ENCODE assay signal across 21 cellular contexts in the genomic region with DNA sequence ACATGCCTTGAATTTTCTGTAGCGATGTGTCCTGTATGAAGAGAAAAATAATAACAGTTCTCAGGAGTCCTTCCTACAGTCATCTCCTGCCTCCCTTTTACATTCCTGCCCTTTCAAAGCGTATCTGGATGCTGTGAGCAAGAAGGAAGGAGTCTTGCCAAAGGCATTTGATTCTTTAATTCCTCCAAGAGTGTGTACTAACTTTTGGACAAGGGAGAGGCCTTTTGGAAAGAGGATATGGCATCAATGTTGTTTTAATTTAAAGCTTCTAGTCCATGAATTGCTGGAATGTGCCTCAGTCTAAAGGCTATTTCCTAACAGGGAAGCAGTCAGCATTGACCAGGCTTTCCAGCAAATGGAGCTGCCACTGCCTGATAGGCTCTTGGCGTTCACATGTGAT.
DNase-seq lines count a peak whose midpoint lies in the region; TF ChIP-seq lines count a peak whose summit lies in the region.
"Had no signal": no experiment of that assay in that cellular context is flagged by ENCODE, and none has a peak within 500 bp of the region (broad histone marks: within the 10 kb centered on the region; RNA-seq: fewer than 3 reads in every experiment).

No MANE protein-coding gene starts in this region.

- no peak for TF ChIP-seq EP300 in suprapubic skin (IDR thresholded peaks at IDR 0.05)

- no peaks in the 10 kb centered on the region for H3K27me3 ChIP-seq in hepatocyte
- no peaks in the 10 kb centered on the region for H3K27me3 ChIP-seq in suprapubic skin
- H3K27me3 ChIP-seq: foreskin keratinocyte, left lung, pancreas, SJCRH30 had no signal

- H3K9me2 ChIP-seq in hepatocyte (replicated peaks; ENCODE audit: insufficient read depth), result no peaks in the 10 kb centered on the region

- H3K27me3 Mint-ChIP-seq in glutamatergic neuron (ENCODE audit: unreplicated experiment), result peaks cover 2% of the 10 kb centered on the region
- H3K27me3 Mint-ChIP-seq: activated B cell treated with CpG ODN at 0.5 μM for 24 hours; activated naive CD8-positive, alpha-beta T cell treated with anti-CD3 and anti-CD28 coated beads, Interleukin-2, amount 10 ng/mL, durations not matched to agents 7 days and 5 days had no signal

- no peak for TF ChIP-seq CTCF in hepatocyte (IDR thresholded peaks at IDR 0.05; ENCODE audit: poor library complexity)
- TF ChIP-seq CTCF in suprapubic skin (IDR thresholded peaks at IDR 0.05), result no peak
- no peak for TF ChIP-seq CTCF in GM13977 (IDR thresholded peaks at IDR 0.05; ENCODE audit: extremely low read depth, insufficient read depth, missing control alignments)
- TF ChIP-seq CTCF in glutamatergic neuron (IDR thresholded peaks at IDR 0.05; ENCODE audit: partially characterized antibody, unreplicated experiment), result no peak

- no peaks in the 10 kb centered on the region for H3K9me3 ChIP-seq in hepatocyte (ENCODE audit: low read depth)
- H3K9me3 ChIP-seq in suprapubic skin, result no peaks in the 10 kb centered on the region
- H3K9me3 ChIP-seq: left lung, pancreas, SJCRH30 had no signal

- H3K9me3 Mint-ChIP-seq in glutamatergic neuron (ENCODE audit: unreplicated experiment), result peaks cover 2% of the 10 kb centered on the region
- H3K9me3 Mint-ChIP-seq: activated B cell treated with CpG ODN at 0.5 μM for 24 hours; activated naive CD8-positive, alpha-beta T cell treated with anti-CD3 and anti-CD28 coated beads, Interleukin-2, amount 10 ng/mL, durations not matched to agents 7 days and 5 days had no signal

- peak overlapping the region; percentile 13 for H3K4me2 ChIP-seq in hepatocyte

- H3K4me1 ChIP-seq in hepatocyte (ENCODE audit: insufficient read depth) (no peaks in the 10 kb centered on the region), suprapubic skin (peaks cover 3% of the 10 kb centered on the region)
- H3K4me1 ChIP-seq: foreskin keratinocyte, pancreas, SJCRH30 had no signal

- no peak overlapping the region for H3K4me3 Mint-ChIP-seq in glutamatergic neuron (ENCODE audit: unreplicated experiment)
- H3K4me3 Mint-ChIP-seq: activated B cell treated with CpG ODN at 0.5 μM for 24 hours; activated naive CD8-positive, alpha-beta T cell treated with anti-CD3 and anti-CD28 coated beads, Interleukin-2, amount 10 ng/mL, durations not matched to agents 7 days and 5 days had no signal

- WGBS in hepatocyte (ENCODE audit: low lambda C conversion rate, missing lambda C conversion rate), result 63% methylated on average over 3 of the region's 3 CpGs
- 77% methylated on average over 3 of the region's 3 CpGs for WGBS in suprapubic skin

- no peaks in the 10 kb centered on the region for H3K79me2 ChIP-seq in hepatocyte

- H3K36me3 Mint-ChIP-seq in glutamatergic neuron (ENCODE audit: unreplicated experiment), result peaks cover 10% of the 10 kb centered on the region

- H3K27ac ChIP-seq in hepatocyte, result peak overlapping the region; percentile 50
- H3K27ac ChIP-seq in suprapubic skin, result peak overlapping the region; percentile 14
- H3K27ac ChIP-seq: foreskin keratinocyte, left lung, pancreas, SJCRH30 had no signal

- no peak overlapping the region for H2AFZ ChIP-seq in hepatocyte

- DNase-seq in GM03348 (ENCODE audit: low spot score), result peak; percentile 82
- peak; percentile 62 for DNase-seq in astrocyte of the hippocampus (ENCODE audit: low read depth, low spot score)
- DNase-seq in hepatocyte (ENCODE audit: low spot score), result no peak
- DNase-seq in suprapubic skin (ENCODE audit: low spot score in 2 of 2), result no peak
- no peak for DNase-seq in NCI-H1105 (lab: John Stamatoyannopoulos, UW)
- no peak for DNase-seq in GM13977 (ENCODE audit: low spot score)
- DNase-seq in glutamatergic neuron, result no peak
- DNase-seq: activated B cell treated with CpG ODN at 0.5 μM for 24 hours; activated naive CD8-positive, alpha-beta T cell treated with anti-CD3 and anti-CD28 coated beads, Interleukin-2, amount 10 ng/mL, durations not matched to agents 7 days and 5 days; activated T-cell treated with anti-CD3 and anti-CD28 coated beads, Interleukin-2, amount 50 U/mL, for 48 hours; caudate nucleus; effector memory CD4-positive, alpha-beta T cell; foreskin keratinocyte; left lung; NCI-H146; NCI-H2171 treated with DMSO at 0.1 percent for 48 hours; NCI-H774; pancreas; PC-3; SJCRH30; stimulated activated CD4-positive, alpha-beta T cell treated with anti-CD3 and anti-CD28 coated beads, Interleukin-4, amount 100 ng/mL, for 1 hour had no signal

- H4K20me1 ChIP-seq in hepatocyte (ENCODE audit: insufficient read depth, poor library complexity, severe bottlenecking), result no peaks in the 10 kb centered on the region

- H3K36me3 ChIP-seq in hepatocyte (replicated peaks; ENCODE audit: insufficient read depth, low read depth) (no peaks in the 10 kb centered on the region), suprapubic skin (peaks cover 5% of the 10 kb centered on the region)
- H3K36me3 ChIP-seq: left lung, pancreas had no signal

- H3K27ac Mint-ChIP-seq in glutamatergic neuron (ENCODE audit: unreplicated experiment), result no peak overlapping the region
- H3K27ac Mint-ChIP-seq: activated B cell treated with CpG ODN at 0.5 μM for 24 hours; activated naive CD8-positive, alpha-beta T cell treated with anti-CD3 and anti-CD28 coated beads, Interleukin-2, amount 10 ng/mL, durations not matched to agents 7 days and 5 days had no signal

- peaks cover 6% of the 10 kb centered on the region for H3K4me1 Mint-ChIP-seq in glutamatergic neuron (ENCODE audit: low read depth, unreplicated experiment)
- H3K4me1 Mint-ChIP-seq: activated B cell treated with CpG ODN at 0.5 μM for 24 hours; activated naive CD8-positive, alpha-beta T cell treated with anti-CD3 and anti-CD28 coated beads, Interleukin-2, amount 10 ng/mL, durations not matched to agents 7 days and 5 days had no signal

- TF ChIP-seq POLR2A in suprapubic skin (IDR thresholded peaks at IDR 0.05), result no peak

- H3K4me3 ChIP-seq in hepatocyte (no peak overlapping the region), suprapubic skin (no peak overlapping the region)
- H3K4me3 ChIP-seq: left lung, pancreas, SJCRH30 had no signal

- in situ Hi-C loops in GM13977 (cut with MboI; ENCODE audit: low pct_unique_long_range_greater_than_20kb, low sequenced_read_pairs, unreplicated experiment), result no loop called here

Comparison
In these comparisons a context has a peak if more than half of its experiments do, and no peak if none do; other contexts are left out.
1. DNase-seq: peak in GM03348 (single experiment) and astrocyte of the hippocampus (single experiment); none in hepatocyte (single experiment), suprapubic skin (0 of 2), NCI-H1105 (single experiment), GM13977 (single experiment) and glutamatergic neuron (single experiment).